18 cellular contexts compared by ENCODE assay signal in genomic region chr15:49848824-49849209, GRCh38.
DNase-seq lines count a peak whose midpoint lies in the region; ATAC-seq and TF ChIP-seq lines count a peak whose summit lies in the region.
"Had no signal": no experiment of that assay in that cellular context is flagged by ENCODE, and none has a peak within 500 bp of the region (broad histone marks: within the 10 kb centered on the region; RNA-seq: fewer than 3 reads in every experiment).

No MANE protein-coding gene starts in this region.

- peak overlapping the region; percentile 42 for H3K4me2 ChIP-seq in IMR-90 (ENCODE audit: low read depth, low read length)
- no peak overlapping the region for H3K4me2 ChIP-seq in mesenchymal stem cell (ENCODE audit: low read length, poor library complexity, severe bottlenecking)

- no peaks in the 10 kb centered on the region; the same call in 1 of the 2 replicates for H4K20me1 ChIP-seq in IMR-90 (ENCODE audit: insufficient read depth, low read length)

- H2AFZ ChIP-seq in IMR-90 (replicated peaks; ENCODE audit: low read length, poor library complexity) (no peak overlapping the region), mesenchymal stem cell (ENCODE audit: low read depth, low read length) (no peak overlapping the region)

- no peaks in the 10 kb centered on the region for H3K27me3 ChIP-seq in IMR-90 (ENCODE audit: control insufficient read depth, insufficient read depth, low read length)
- H3K27me3 ChIP-seq in mesenchymal stem cell (ENCODE audit: control insufficient read depth in 1 of 2, insufficient read depth in 1 of 2, low read length in 2 of 2) = no peaks in the 10 kb centered on the region
- H3K27me3 ChIP-seq in tibial artery = no peaks in the 10 kb centered on the region
- H3K27me3 ChIP-seq: BE2C, Peyer's patch had no signal

- peak overlapping the region; percentile 19 for H3K14ac ChIP-seq in IMR-90 (replicated peaks; ENCODE audit: low read depth, low read length)
- H3K14ac ChIP-seq in mesenchymal stem cell (ENCODE audit: low read length in 2 of 2) = no peak overlapping the region

- peaks cover 5% of the 10 kb centered on the region; the same call in 1 of the 2 replicates for H3K9me1 ChIP-seq in IMR-90 (ENCODE audit: insufficient read depth, low read length)

- H3K4me3 Mint-ChIP-seq in chondrocyte (ENCODE audit: unreplicated experiment) = no peak overlapping the region
- H3K4me3 Mint-ChIP-seq: CD4-positive, alpha-beta memory T cell had no signal

- H2AK5ac ChIP-seq in IMR-90 (ENCODE audit: low read depth, low read length) (peak overlapping the region; percentile 62), mesenchymal stem cell (ENCODE audit: low read length, severe bottlenecking) (no peak overlapping the region)

- peak overlapping the region; percentile 84 for H3K4ac ChIP-seq in IMR-90 (ENCODE audit: low read depth, low read length)
- H3K4ac ChIP-seq in mesenchymal stem cell (ENCODE audit: low read depth in 1 of 2, low read length in 2 of 2) = peak overlapping the region in 1 of 2 experiments; percentile 88

- peak overlapping the region; percentile 40 for H3K56ac ChIP-seq in IMR-90 (ENCODE audit: extremely low read depth, insufficient read depth, low read length)

- peaks cover 18% of the 10 kb centered on the region for H3K9me3 Mint-ChIP-seq in chondrocyte (ENCODE audit: low read depth)

- H3K23ac ChIP-seq in IMR-90 (ENCODE audit: low read depth, low read length) (peak overlapping the region; percentile 57), mesenchymal stem cell (ENCODE audit: low read length in 2 of 2) (no peak overlapping the region)

- peak overlapping the region; percentile 100 for H3K27ac ChIP-seq in IMR-90 (ENCODE audit: insufficient read depth, low read length)
- H3K27ac ChIP-seq in mesenchymal stem cell (ENCODE audit: low read length, poor library complexity, severe bottlenecking) = no peak overlapping the region
- H3K27ac ChIP-seq in tibial artery = peak overlapping the region; percentile 62 to 75

- CTCF ChIA-PET in IMR-90 (lab: Yijun Ruan, JAX) = no interaction called here

- H4K5ac ChIP-seq in IMR-90 (ENCODE audit: low read depth, low read length) = peak overlapping the region; percentile 100

- peak overlapping the region; percentile 75; the same call in 1 of the 2 replicates for H2BK20ac ChIP-seq in IMR-90 (ENCODE audit: low read depth, low read length)

- H2AK9ac ChIP-seq in IMR-90 (replicated peaks; ENCODE audit: low read depth, low read length, poor library complexity) = no peak overlapping the region

- H3K27me3 Mint-ChIP-seq in chondrocyte (ENCODE audit: low read depth) = no peaks in the 10 kb centered on the region

- H3K36me3 Mint-ChIP-seq in chondrocyte (ENCODE audit: low read depth) = no peaks in the 10 kb centered on the region
- H3K36me3 Mint-ChIP-seq: CD4-positive, alpha-beta memory T cell had no signal

- no CpG with 5 or more reads among the region's 2 CpGs for WGBS in IMR-90 (ENCODE audit: extremely low coverage in 2 of 2, insufficient read length in 1 of 2), 2 experiments
- WGBS in mesenchymal stem cell = 89% methylated on average over 1 of the region's 2 CpGs

- no peaks in the 10 kb centered on the region for H3K36me3 ChIP-seq in IMR-90 (ENCODE audit: control insufficient read depth, insufficient read depth, low read length)
- peaks cover 0 to 52% of the 10 kb centered on the region in 2 experiments for H3K36me3 ChIP-seq in mesenchymal stem cell (ENCODE audit: control insufficient read depth in 1 of 2, insufficient read depth in 2 of 2, low read depth in 1 of 2, low read length in 2 of 2)
- H3K36me3 ChIP-seq in tibial artery = no peaks in the 10 kb centered on the region
- H3K36me3 ChIP-seq: BE2C, Peyer's patch had no signal

- H3K27ac Mint-ChIP-seq in chondrocyte (ENCODE audit: unreplicated experiment) = peak overlapping the region; percentile 14
- H3K27ac Mint-ChIP-seq: CD4-positive, alpha-beta memory T cell had no signal

- dilution Hi-C loops in IMR-90 (cut with HindIII; ENCODE audit: low sequenced_read_pairs, unreplicated experiment) = no loop called here

- ATAC-seq in IMR-90 (ENCODE audit: low read depth) = no peak
- ATAC-seq in GM21526 (IDR thresholded peaks at IDR 0.05; ENCODE audit: low FRiP score, unreplicated experiment) = no peak
- ATAC-seq: HepG2 had no signal

- peak overlapping the region; percentile 59 to 63 for H2BK12ac ChIP-seq in mesenchymal stem cell (ENCODE audit: low read length in 2 of 2)

- DNase-seq in IMR-90 (no peak), chondrocyte (ENCODE audit: low spot score) (no peak), mesenchymal stem cell (no peak), tibial artery (no peak), NOMO-1 (lab: John Stamatoyannopoulos, UW; ENCODE audit: unreplicated experiment in 2 of 2) (no peak), middle frontal gyrus (ENCODE audit: extremely low spot score, low spot score) (no peak)
- DNase-seq: BE2C; CD4-positive, alpha-beta memory T cell; DMS79 treated with DMSO at 0.1 percent for 48 hours; MM.1S; NCI-H1105 treated with DMSO at 0.1 percent for 48 hours; NCI-H187; NCI-H446; NCI-H82; Peyer's patch; SHP77 had no signal

- POLR2A ChIA-PET in IMR-90 (lab: Charles Lee; ENCODE audit: unreplicated experiment) = no interaction called here

- no peak for TF ChIP-seq POLR2A in IMR-90 (IDR thresholded peaks at IDR 0.05; ENCODE audit: low read depth, low read length)

- H3K4me1 ChIP-seq in IMR-90 (ENCODE audit: control insufficient read depth, insufficient read depth, low read length) (peaks cover 21% of the 10 kb centered on the region), mesenchymal stem cell (ENCODE audit: control insufficient read depth, insufficient read depth, low read depth, low read length) (no peaks in the 10 kb centered on the region), tibial artery (peaks cover 0 to 31% (median 20%) of the 10 kb centered on the region in 4 donors)
- H3K4me1 ChIP-seq: BE2C had no signal

- H4K91ac ChIP-seq in IMR-90 (ENCODE audit: insufficient read depth, low read depth, low read length) (peak overlapping the region; percentile 93), mesenchymal stem cell (ENCODE audit: low read length) (no peak overlapping the region)

- TF ChIP-seq RAD21 in IMR-90 (IDR thresholded peaks at IDR 0.05; ENCODE audit: low read length) = no peak

- in situ Hi-C loops in IMR-90 (cut with MboI; ENCODE audit: low sequenced_read_pairs) = no loop called here

- TF ChIP-seq CTCF in IMR-90 (conservative IDR thresholded peaks at IDR 0.05; ENCODE audit: low read depth, low read length) (no peak), chondrocyte (IDR thresholded peaks at IDR 0.05) (no peak), tibial artery (IDR thresholded peaks at IDR 0.05) (no peak)

- H3K18ac ChIP-seq in IMR-90 (ENCODE audit: low read depth, low read length) (peak overlapping the region; percentile 100), mesenchymal stem cell (ENCODE audit: low read depth in 1 of 2, low read length in 2 of 2) (peak overlapping the region; percentile 77 to 88)

- peak overlapping the region; percentile 93 for H2BK5ac ChIP-seq in IMR-90 (ENCODE audit: low read depth, low read length, poor library complexity, severe bottlenecking)
- no peak overlapping the region for H2BK5ac ChIP-seq in mesenchymal stem cell (ENCODE audit: low read depth, low read length, poor library complexity, severe bottlenecking)

- no peak overlapping the region for H3K4me3 ChIP-seq in IMR-90 (ENCODE audit: insufficient read depth, low read depth, low read length)
- H3K4me3 ChIP-seq in mesenchymal stem cell (ENCODE audit: insufficient read depth in 1 of 2, low read depth in 1 of 2, low read length in 2 of 2) = no peak overlapping the region
- H3K4me3 ChIP-seq in tibial artery = no peak overlapping the region
- H3K4me3 ChIP-seq: Peyer's patch had no signal

- H3K9me3 ChIP-seq in IMR-90 (ENCODE audit: control insufficient read depth, insufficient read depth, low read length) = no peaks in the 10 kb centered on the region
- H3K9me3 ChIP-seq in mesenchymal stem cell (ENCODE audit: control insufficient read depth, low read length) = peaks cover 19% of the 10 kb centered on the region
- H3K9me3 ChIP-seq in tibial artery = no peaks in the 10 kb centered on the region
- H3K9me3 ChIP-seq: BE2C, Peyer's patch had no signal

- H3K9ac ChIP-seq in IMR-90 (ENCODE audit: low read depth, low read length) = peak overlapping the region; percentile 86
- H3K9ac ChIP-seq in mesenchymal stem cell (ENCODE audit: low read length) = peak overlapping the region; percentile 85

- BruUV-seq in IMR-90 (replicated peaks; lab: Mats Ljungman, UMichigan) = TSS peak; percentile 96

- H4K8ac ChIP-seq in IMR-90 (ENCODE audit: low read depth in 2 of 2, low read length in 2 of 2) = peak overlapping the region; percentile 65 to 78
- H4K8ac ChIP-seq in mesenchymal stem cell (ENCODE audit: low read length) = no peak overlapping the region

- intact Hi-C loops in IMR-90 (cut with micrococcal nuclease) (loop anchor here (1.0 to 5.0 kb wide), 3 partner anchors 53 to 357 kb away; partner anchors contain the start of genes DTWD1 and FAM227B), tibial artery (cut with DNase I; ENCODE audit: low total_unique reads) (loop anchor here (5.0 to 10.0 kb wide), 2 partner anchors 136 to 227 kb away; partner anchors contain the start of genes DTWD1 and FAM227B)

- peaks cover 19% of the 10 kb centered on the region for H3K4me1 Mint-ChIP-seq in chondrocyte (ENCODE audit: low read depth)
- H3K4me1 Mint-ChIP-seq: CD4-positive, alpha-beta memory T cell had no signal

- H2BK120ac ChIP-seq in IMR-90 (ENCODE audit: low read depth, low read length) (peak overlapping the region; percentile 91), mesenchymal stem cell (ENCODE audit: low read depth, low read length) (no peak overlapping the region)

- peak overlapping the region; percentile 85 for H2BK15ac ChIP-seq in IMR-90 (ENCODE audit: low read depth, low read length)
- H2BK15ac ChIP-seq in mesenchymal stem cell (ENCODE audit: low read depth, poor library complexity, severe bottlenecking) = no peak overlapping the region

- H3K79me1 ChIP-seq in IMR-90 (ENCODE audit: low read depth in 1 of 2, low read length in 2 of 2) = no peaks in the 10 kb centered on the region
- H3K79me1 ChIP-seq in mesenchymal stem cell (replicated peaks; ENCODE audit: low read length, poor library complexity, severe bottlenecking) = no peaks in the 10 kb centered on the region

TF ChIP-seq in IMR-90, 13 proteins besides CTCF, POLR2A, EP300 and RAD21 (continues in another document):
- TF ChIP-seq MAFK (IDR thresholded peaks at IDR 0.05; ENCODE audit: low read depth, low read length) = no peak
- no peak for TF ChIP-seq USF2 (IDR thresholded peaks at IDR 0.05; ENCODE audit: low read depth, low read length)
- no peak for TF ChIP-seq FOS (IDR thresholded peaks at IDR 0.05; ENCODE audit: low read depth, low read length)
- TF ChIP-seq RFX5 (IDR thresholded peaks at IDR 0.05; ENCODE audit: low read depth, low read length) = no peak
- no peak for TF ChIP-seq CHD1 (IDR thresholded peaks at IDR 0.05; ENCODE audit: low read depth, low read length)
